8 cellular contexts compared by ENCODE assay signal in genomic region chr10:25015927-25016348, GRCh38. TPM values are rescaled to one million over a fixed set of nuclear protein-coding genes. Genes with fewer than 3 reads are reported as not detected.
DNase-seq lines count a peak whose midpoint lies in the region; ATAC-seq, FAIRE-seq and TF ChIP-seq lines count a peak whose summit lies in the region.

Gene ENKUR, minus strand, starts transcription at chr10:25016158. Its CDS starts 222 bp downstream, at chr10:25015936.

- no peaks in the 10 kb centered on the region for H3K36me3 ChIP-seq in adrenal gland (replicated peaks in 1 of 2)
- H3K36me3 ChIP-seq in transverse colon: no peaks in the 10 kb centered on the region

- 0 to 1% (median 1%) methylated on average over 15 of the region's 15 CpGs for WGBS in adrenal gland, 4 donors
- WGBS in transverse colon (ENCODE audit: low coverage in 1 of 2), 2 donors: 0 to 1% methylated on average over 14 to 15 of the region's 15 CpGs

- H3K27me3 ChIP-seq in adrenal gland (no peaks in the 10 kb centered on the region), transverse colon (no peaks in the 10 kb centered on the region)

- no peaks in the 10 kb centered on the region for H3K27me3 Mint-ChIP-seq in T-cell

- TF ChIP-seq CTCF in adrenal gland (IDR thresholded peaks at IDR 0.05) (no peak), transverse colon (IDR thresholded peaks at IDR 0.05) (no peak)

- POLR2A ChIA-PET in T-cell (lab: Charles Lee): interaction anchor here (0.9 to 1.4 kb wide), 2 partner anchors 394 kb away, joined by 6 to 9 read pairs; no protein-coding TSS in a partner anchor

- FAIRE-seq in GM12892 (lab: Jason Lieb, UNC): no peak

- peaks cover 23 to 36% (median 28%) of the 10 kb centered on the region in 3 donors for H3K4me1 Mint-ChIP-seq in T-cell

- H3K4me1 ChIP-seq in adrenal gland (replicated peaks in 1 of 2) (peaks cover 0 to 20% of the 10 kb centered on the region in 2 donors), transverse colon (peaks cover 0 to 18% (median 14%) of the 10 kb centered on the region in 4 donors)

- DNase-seq in GM12892 (ENCODE audit: insufficient read length): peak; percentile 34
- peak; percentile 97 for DNase-seq in NCI-H146 (lab: John Stamatoyannopoulos, UW)
- peak; percentile 83 to 97 (median 93) for DNase-seq in T-cell
- peak; percentile 92 to 98 (median 96) for DNase-seq in adrenal gland
- DNase-seq in left cardiac atrium: peak; percentile 96
- peak; percentile 94 for DNase-seq in pons (ENCODE audit: low spot score)
- DNase-seq in transverse colon: peak; percentile 94

- H3K9me3 ChIP-seq in adrenal gland (replicated peaks in 1 of 3) (no peaks in the 10 kb centered on the region), transverse colon (no peaks in the 10 kb centered on the region)

- no peaks in the 10 kb centered on the region for H3K36me3 Mint-ChIP-seq in T-cell

- peak; percentile 58 for ATAC-seq in HG02884 (IDR thresholded peaks at IDR 0.05; ENCODE audit: unreplicated experiment)
- ATAC-seq in T-cell (replicated peaks in 1 of 4): peak; percentile 54 to 65 (median 56)
- ATAC-seq in left cardiac atrium: peak; percentile 61 to 67

- peak within 1 kb of the TSS; percentile 96 to 98 for H3K27ac Mint-ChIP-seq in T-cell

- H3K27ac ChIP-seq in adrenal gland (peak within 1 kb of the TSS; percentile 80 to 96 (median 89)), transverse colon (peak within 1 kb of the TSS; percentile 94 to 98 (median 96))

- CTCF ChIA-PET in T-cell (lab: Charles Lee): interaction anchor here (0.5 to 1.1 kb wide), 3 partner anchors 26 to 394 kb away, joined by 3 to 5 read pairs (median 3); no protein-coding TSS in a partner anchor

- no peak for TF ChIP-seq EP300 in transverse colon (IDR thresholded peaks at IDR 0.05; ENCODE audit: low read depth)

- intact Hi-C loops in adrenal gland (cut with DNase I) (no loop called here), left cardiac atrium (cut with DNase I) (loop anchor here in 1 of 2 donors (2.0 kb wide), 1 partner anchor 293 kb away; the partner anchor contains the start of gene ARHGAP21), transverse colon (cut with DNase I; ENCODE audit: low total_unique reads) (no loop called here)

- peak within 1 kb of the TSS; percentile 87 to 91 (median 88) for H3K4me3 Mint-ChIP-seq in T-cell

- no peaks in the 10 kb centered on the region for H3K9me3 Mint-ChIP-seq in T-cell

- in situ Hi-C loops in transverse colon (cut with MboI; ENCODE audit: low pct_ligation_motif_present in 1 of 4, low pct_unique_long_range_greater_than_20kb in 1 of 4, low sequenced_read_pairs in 3 of 4): loop anchor here in 1 of 4 donors (10.0 kb wide), 1 partner anchor 291 kb away; the partner anchor contains the start of gene ARHGAP21

- TF ChIP-seq POLR2A in GM12892 (IDR thresholded peaks at IDR 0.05; ENCODE audit: low read depth, low read length): no peak
- no peak for TF ChIP-seq POLR2A in adrenal gland (IDR thresholded peaks at IDR 0.05)
- no peak for TF ChIP-seq POLR2A in transverse colon (IDR thresholded peaks at IDR 0.05)

- H3K4me3 ChIP-seq in adrenal gland (peak within 1 kb of the TSS in 3 of 4 donors; percentile 57 to 61 (median 60)), transverse colon (peak within 1 kb of the TSS; percentile 51 to 92 (median 62))

RNA-seq across cellular contexts. Expression of gene ENKUR, which starts in this region (rescaled TPM):
- polyA plus RNA-seq in GM12892 (2012; ENCODE audit: missing spikeins): not detected
- under 1 TPM in 1 of 5 donors, not detected in 4; 0.48 TPM for total RNA-seq in T-cell
- under 1 TPM in 3 of 8 donors, not detected in 5; 0.25 to 0.69 (median 0.41) TPM for total RNA-seq in adrenal gland
- under 1 TPM; 0.16 to 0.70 (median 0.17) TPM for polyA plus RNA-seq in adrenal gland
- total RNA-seq in left cardiac atrium: not detected
- total RNA-seq in transverse colon: 1 to 10 TPM in 1 of 4 donors, not detected in 3; 1.1 TPM

Comparison
In these comparisons a context has a peak if more than half of its experiments do, and no peak if none do; other contexts are left out.
1. Peak in every context shown above with its lines: DNase-seq, ATAC-seq, H3K4me3 ChIP-seq and H3K27ac ChIP-seq.
2. Peak in DNase-seq and ATAC-seq in T-cell; RNA of the gene not detected or under 1 TPM.
3. Peak in DNase-seq, H3K4me3 ChIP-seq and H3K27ac ChIP-seq in adrenal gland; RNA of the gene not detected or under 1 TPM.
4. Peak in DNase-seq and ATAC-seq in left cardiac atrium; RNA of the gene not detected or under 1 TPM.
5. DNase-seq: peak in every context shown above with its lines; median percentile 97 in NCI-H146; 96 in adrenal gland; 96 in left cardiac atrium; 94 in pons; 94 in transverse colon; 93 in T-cell; 34 in GM12892.